In genomic region chr14:92074555-92074954, GRCh38 we compare ENCODE assay signal across 20 cellular contexts. TPM values are rescaled to one million over a fixed set of nuclear protein-coding genes. Genes with fewer than 3 reads are reported as not detected.
A peak's percentile ranks its signal among the peaks of the same experiment; 100 is the strongest.
DNase-seq lines count a peak whose midpoint lies in the region; ATAC-seq and TF ChIP-seq lines count a peak whose summit lies in the region.
"Had no signal": no experiment of that assay in that cellular context is flagged by ENCODE, and none has a peak within 500 bp of the region (broad histone marks: within the 10 kb centered on the region; RNA-seq: fewer than 3 reads in every experiment).

No MANE protein-coding gene starts in this region.

- H3K4me1 ChIP-seq in mesenchymal stem cell (ENCODE audit: control insufficient read depth, insufficient read depth, low read depth, low read length) = peaks cover 2% of the 10 kb centered on the region

- H2BK15ac ChIP-seq in mesenchymal stem cell (ENCODE audit: low read depth, poor library complexity, severe bottlenecking) = no peak overlapping the region

- H3K27ac Mint-ChIP-seq in activated CD4-positive, alpha-beta T cell treated with anti-CD3 and anti-CD28 coated beads for 36 hours = peak overlapping the region; percentile 24
- no peak overlapping the region for H3K27ac Mint-ChIP-seq in activated CD4-positive, alpha-beta T cell treated with anti-CD3 and anti-CD28 coated beads, Interleukin-2, amount 10 ng/mL, durations not matched to agents 7 days and 5 days
- H3K27ac Mint-ChIP-seq: B cell had no signal

- no peak overlapping the region for H3K23ac ChIP-seq in mesenchymal stem cell (ENCODE audit: low read length in 2 of 2)

- no peak for DNase-seq in activated CD4-positive, alpha-beta T cell treated with anti-CD3 and anti-CD28 coated beads for 36 hours
- DNase-seq in activated CD4-positive, alpha-beta T cell treated with anti-CD3 and anti-CD28 coated beads, Interleukin-2, amount 10 ng/mL, durations not matched to agents 7 days and 5 days = no peak
- DNase-seq in NOMO-1 treated with DMSO at 0.1 percent for 48 hours (lab: John Stamatoyannopoulos, UW; ENCODE audit: unreplicated experiment) = peak; percentile 88
- peak; percentile 4 for DNase-seq in choroid plexus epithelial cell (ENCODE audit: low read depth)
- DNase-seq in mesenchymal stem cell = peak; percentile 7
- no peak for DNase-seq in COR-L47 (lab: John Stamatoyannopoulos, UW)
- DNase-seq in NCI-H69 (lab: John Stamatoyannopoulos, UW) = no peak
- DNase-seq in lower leg skin (ENCODE audit: low spot score in 2 of 2) = no peak
- DNase-seq: 8988T; DMS 273 treated with DMSO at 0.1 percent for 48 hours; DND-41; KG1; NCI-H1048; NCI-H1436 treated with DMSO at 0.1 percent for 48 hours; NCI-H2029 treated with DMSO at 0.1 percent for 48 hours; NCI-H446 treated with DMSO at 0.1 percent for 48 hours; NCI-H748 treated with DMSO at 0.1 percent for 48 hours; NK-92 treated with Interleukin-12 subunit alpha and Interleukin-12 subunit beta, amount 100 ng/mL, for 24 hours had no signal

- H3K4me3 ChIP-seq in choroid plexus epithelial cell (ENCODE audit: low read depth, low read length) = no peak overlapping the region
- H3K4me3 ChIP-seq in mesenchymal stem cell (ENCODE audit: insufficient read depth in 1 of 2, low read depth in 1 of 2, low read length in 2 of 2) = no peak overlapping the region
- H3K4me3 ChIP-seq in lower leg skin (ENCODE audit: low read depth, poor library complexity, severe bottlenecking) = no peak overlapping the region

- H3K36me3 ChIP-seq in mesenchymal stem cell (ENCODE audit: control insufficient read depth in 1 of 2, insufficient read depth in 2 of 2, low read depth in 1 of 2, low read length in 2 of 2) = peaks cover 12 to 73% of the 10 kb centered on the region in 2 experiments

- H3K18ac ChIP-seq in mesenchymal stem cell (ENCODE audit: low read depth in 1 of 2, low read length in 2 of 2) = no peak overlapping the region

- H3K4ac ChIP-seq in mesenchymal stem cell (ENCODE audit: low read depth in 1 of 2, low read length in 2 of 2) = no peak overlapping the region

- no peak overlapping the region for H3K4me3 Mint-ChIP-seq in activated CD4-positive, alpha-beta T cell treated with anti-CD3 and anti-CD28 coated beads for 36 hours
- H3K4me3 Mint-ChIP-seq in activated CD4-positive, alpha-beta T cell treated with anti-CD3 and anti-CD28 coated beads, Interleukin-2, amount 10 ng/mL, durations not matched to agents 7 days and 5 days = no peak overlapping the region
- H3K4me3 Mint-ChIP-seq: B cell had no signal

- ATAC-seq in activated CD4-positive, alpha-beta T cell treated with anti-CD3 and anti-CD28 coated beads for 36 hours = no peak
- ATAC-seq: HepG2 had no signal

- no peak overlapping the region for H3K9ac ChIP-seq in mesenchymal stem cell (ENCODE audit: low read length)

- no peaks in the 10 kb centered on the region for H3K4me1 Mint-ChIP-seq in activated CD4-positive, alpha-beta T cell treated with anti-CD3 and anti-CD28 coated beads for 36 hours
- peaks cover 3% of the 10 kb centered on the region for H3K4me1 Mint-ChIP-seq in activated CD4-positive, alpha-beta T cell treated with anti-CD3 and anti-CD28 coated beads, Interleukin-2, amount 10 ng/mL, durations not matched to agents 7 days and 5 days
- H3K4me1 Mint-ChIP-seq: B cell had no signal

- intact Hi-C loops in activated CD4-positive, alpha-beta T cell treated with anti-CD3 and anti-CD28 coated beads for 36 hours (cut with DNase I, micrococcal nuclease) = no loop called here
- intact Hi-C loops in lower leg skin (cut with DNase I; ENCODE audit: low total_unique reads) = no loop called here

- no peak overlapping the region for H3K27ac ChIP-seq in mesenchymal stem cell (ENCODE audit: low read length, poor library complexity, severe bottlenecking)

- CTCF ChIA-PET in activated CD4-positive, alpha-beta T cell treated with anti-CD3 and anti-CD28 coated beads for 36 hours (lab: Charles Lee) = interaction anchor here (1.6 kb wide), 1 partner anchor 12 kb away, joined by 4 read pairs; no protein-coding TSS in a partner anchor
- CTCF ChIA-PET in activated CD4-positive, alpha-beta T cell treated with anti-CD3 and anti-CD28 coated beads, Interleukin-2, amount 10 ng/mL, durations not matched to agents 7 days and 5 days (lab: Charles Lee) = interaction anchor here (1.2 kb wide), 1 partner anchor 22 kb away, joined by 6 read pairs; no protein-coding TSS in a partner anchor

- no peak overlapping the region for H2AK5ac ChIP-seq in mesenchymal stem cell (ENCODE audit: low read length, severe bottlenecking)

- TF ChIP-seq POLR2A in lower leg skin (IDR thresholded peaks at IDR 0.05) = no peak

- no peak for TF ChIP-seq CTCF in choroid plexus epithelial cell (conservative IDR thresholded peaks at IDR 0.05; ENCODE audit: low read depth, low read length)
- TF ChIP-seq CTCF in lower leg skin (IDR thresholded peaks at IDR 0.05) = no peak

- H2AFZ ChIP-seq in mesenchymal stem cell (ENCODE audit: low read depth, low read length) = no peak overlapping the region

- POLR2A ChIA-PET in activated CD4-positive, alpha-beta T cell treated with anti-CD3 and anti-CD28 coated beads for 36 hours (lab: Charles Lee) = no interaction called here
- POLR2A ChIA-PET in activated CD4-positive, alpha-beta T cell treated with anti-CD3 and anti-CD28 coated beads, Interleukin-2, amount 10 ng/mL, durations not matched to agents 7 days and 5 days (lab: Charles Lee) = no interaction called here

- no peak overlapping the region for H2BK120ac ChIP-seq in mesenchymal stem cell (ENCODE audit: low read depth, low read length)

- peaks cover 11% of the 10 kb centered on the region for H3K36me3 Mint-ChIP-seq in activated CD4-positive, alpha-beta T cell treated with anti-CD3 and anti-CD28 coated beads for 36 hours (ENCODE audit: low read depth)
- peaks cover 10% of the 10 kb centered on the region for H3K36me3 Mint-ChIP-seq in activated CD4-positive, alpha-beta T cell treated with anti-CD3 and anti-CD28 coated beads, Interleukin-2, amount 10 ng/mL, durations not matched to agents 7 days and 5 days (ENCODE audit: low read depth)

- no peaks in the 10 kb centered on the region for H3K9me3 Mint-ChIP-seq in activated CD4-positive, alpha-beta T cell treated with anti-CD3 and anti-CD28 coated beads for 36 hours (ENCODE audit: low read depth)
- H3K9me3 Mint-ChIP-seq in activated CD4-positive, alpha-beta T cell treated with anti-CD3 and anti-CD28 coated beads, Interleukin-2, amount 10 ng/mL, durations not matched to agents 7 days and 5 days = no peaks in the 10 kb centered on the region

- H4K91ac ChIP-seq in mesenchymal stem cell (ENCODE audit: low read length) = no peak overlapping the region

- H3K14ac ChIP-seq in mesenchymal stem cell (ENCODE audit: low read length in 2 of 2) = no peak overlapping the region

- no peaks in the 10 kb centered on the region for H3K9me3 ChIP-seq in mesenchymal stem cell (ENCODE audit: control insufficient read depth, low read length)

- no peak overlapping the region for H2BK12ac ChIP-seq in mesenchymal stem cell (ENCODE audit: low read length in 2 of 2)

- H4K8ac ChIP-seq in mesenchymal stem cell (ENCODE audit: low read length) = no peak overlapping the region

- H3K79me1 ChIP-seq in mesenchymal stem cell (replicated peaks; ENCODE audit: low read length, poor library complexity, severe bottlenecking) = peaks cover 2% of the 10 kb centered on the region

- no peak overlapping the region for H2BK5ac ChIP-seq in mesenchymal stem cell (ENCODE audit: low read depth, low read length, poor library complexity, severe bottlenecking)

- no peaks in the 10 kb centered on the region for H3K27me3 Mint-ChIP-seq in activated CD4-positive, alpha-beta T cell treated with anti-CD3 and anti-CD28 coated beads for 36 hours
- H3K27me3 Mint-ChIP-seq in activated CD4-positive, alpha-beta T cell treated with anti-CD3 and anti-CD28 coated beads, Interleukin-2, amount 10 ng/mL, durations not matched to agents 7 days and 5 days = no peaks in the 10 kb centered on the region
- H3K27me3 Mint-ChIP-seq: B cell had no signal

- no peaks in the 10 kb centered on the region for H3K27me3 ChIP-seq in mesenchymal stem cell (ENCODE audit: control insufficient read depth in 1 of 2, insufficient read depth in 1 of 2, low read length in 2 of 2)

- no peak overlapping the region for H3K4me2 ChIP-seq in mesenchymal stem cell (ENCODE audit: low read length, poor library complexity, severe bottlenecking)

RNA-seq across cellular contexts. Expression of gene ATXN3, which starts 31.8 kb away (rescaled TPM):
- total RNA-seq in activated CD4-positive, alpha-beta T cell treated with anti-CD3 and anti-CD28 coated beads for 36 hours = 10 to 100 TPM; 32.7 to 36.0 TPM
- 10 to 100 TPM; 28.8 to 30.3 TPM for total RNA-seq in activated CD4-positive, alpha-beta T cell treated with anti-CD3 and anti-CD28 coated beads, Interleukin-2, amount 10 ng/mL, durations not matched to agents 7 days and 5 days
- 12.3 TPM for polyA plus RNA-seq in mesenchymal stem cell (2013, experiment 1 of 2)
- 12.8 TPM for polyA plus RNA-seq in mesenchymal stem cell (2013, experiment 2 of 2)
- total RNA-seq in lower leg skin = 10 to 100 TPM; 34.7 to 57.5 (median 45.4) TPM

RNA-seq across cellular contexts. Expression of gene TRIP11, which starts 34.7 kb away (rescaled TPM):
- total RNA-seq in activated CD4-positive, alpha-beta T cell treated with anti-CD3 and anti-CD28 coated beads for 36 hours = 10 to 100 TPM; 35.7 to 41.0 TPM
- total RNA-seq in activated CD4-positive, alpha-beta T cell treated with anti-CD3 and anti-CD28 coated beads, Interleukin-2, amount 10 ng/mL, durations not matched to agents 7 days and 5 days = 10 to 100 TPM; 43.6 to 44.7 TPM
- 23.5 TPM for polyA plus RNA-seq in mesenchymal stem cell (2013, experiment 1 of 2)
- polyA plus RNA-seq in mesenchymal stem cell (2013, experiment 2 of 2) = 23.5 TPM
- total RNA-seq in lower leg skin = 10 to 100 TPM; 18.5 to 37.0 (median 28.8) TPM

RNA-seq across cellular contexts. Expression of gene NDUFB1, which starts 47.0 kb away (rescaled TPM):
- total RNA-seq in activated CD4-positive, alpha-beta T cell treated with anti-CD3 and anti-CD28 coated beads for 36 hours = 100 to 1,000 TPM in 1 of 2 experiments, 10 to 100 TPM in 1; 68.9 to 118 TPM
- 100 to 1,000 TPM; 109 to 143 TPM for total RNA-seq in activated CD4-positive, alpha-beta T cell treated with anti-CD3 and anti-CD28 coated beads, Interleukin-2, amount 10 ng/mL, durations not matched to agents 7 days and 5 days
- polyA plus RNA-seq in mesenchymal stem cell (2013, experiment 1 of 2) = 711 TPM
- 732 TPM for polyA plus RNA-seq in mesenchymal stem cell (2013, experiment 2 of 2)
- 100 to 1,000 TPM in 3 of 4 donors, 10 to 100 TPM in 1; 67.7 to 297 (median 204) TPM for total RNA-seq in lower leg skin

RNA-seq across cellular contexts. Expression of gene CPSF2, which starts 47.2 kb away (rescaled TPM):
- 100 to 1,000 TPM; 102 to 117 TPM for total RNA-seq in activated CD4-positive, alpha-beta T cell treated with anti-CD3 and anti-CD28 coated beads for 36 hours
- total RNA-seq in activated CD4-positive, alpha-beta T cell treated with anti-CD3 and anti-CD28 coated beads, Interleukin-2, amount 10 ng/mL, durations not matched to agents 7 days and 5 days = 10 to 100 TPM; 74.4 to 94.2 TPM
- polyA plus RNA-seq in mesenchymal stem cell (2013, experiment 1 of 2) = 29.4 TPM
- polyA plus RNA-seq in mesenchymal stem cell (2013, experiment 2 of 2) = 28.4 TPM
- 10 to 100 TPM; 19.1 to 33.5 (median 32.6) TPM for total RNA-seq in lower leg skin

Comparison
In these comparisons a context has a peak if more than half of its experiments do, and no peak if none do; other contexts are left out.
1. DNase-seq: peak in NOMO-1 treated with DMSO at 0.1 percent for 48 hours (single experiment), choroid plexus epithelial cell (single experiment) and mesenchymal stem cell (single experiment); none in activated CD4-positive, alpha-beta T cell treated with anti-CD3 and anti-CD28 coated beads for 36 hours (single experiment), activated CD4-positive, alpha-beta T cell treated with anti-CD3 and anti-CD28 coated beads, Interleukin-2, amount 10 ng/mL, durations not matched to agents 7 days and 5 days (single experiment), COR-L47 (single experiment), NCI-H69 (single experiment) and lower leg skin (0 of 2).